11 cellular contexts compared by ENCODE assay signal in the genomic region with DNA sequence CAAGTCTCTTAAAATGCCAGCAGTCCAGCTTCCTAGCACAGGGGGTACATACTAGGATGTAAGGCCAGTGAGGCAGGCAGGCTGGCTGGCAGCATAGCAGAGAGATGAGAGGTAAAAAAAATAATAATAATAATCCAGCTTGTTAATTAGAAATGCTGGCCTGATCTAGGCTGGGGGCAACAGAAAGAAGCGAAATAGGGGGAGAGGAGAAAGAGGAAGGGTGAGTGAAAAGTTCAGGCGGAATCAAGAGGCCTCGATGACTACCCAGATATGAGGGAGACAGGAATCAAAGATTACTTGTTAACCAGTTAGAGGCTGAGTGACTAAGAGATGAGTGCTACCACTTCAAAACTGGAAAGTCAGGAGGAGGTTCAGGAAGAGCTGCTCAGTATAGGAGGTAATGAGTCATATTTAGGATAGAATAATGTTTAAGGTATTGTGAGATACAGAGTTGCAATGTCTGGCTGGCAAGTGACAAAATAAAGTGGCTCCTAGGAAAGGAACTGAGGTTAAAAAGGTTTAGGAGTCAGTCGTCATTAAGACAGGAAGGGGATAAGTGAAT. TPM values are rescaled to one million over a fixed set of nuclear protein-coding genes. Genes with fewer than 3 reads are reported as not detected.
A peak's percentile ranks its signal among the peaks of the same experiment; 100 is the strongest.
DNase-seq lines count a peak whose midpoint lies in the region; TF ChIP-seq lines count a peak whose summit lies in the region.
"Had no signal": no experiment of that assay in that cellular context is flagged by ENCODE, and none has a peak within 500 bp of the region (broad histone marks: within the 10 kb centered on the region; RNA-seq: fewer than 3 reads in every experiment).

No MANE protein-coding gene starts in this region.

- TF ChIP-seq CTCF in HFFc6 (IDR thresholded peaks at IDR 0.05) (no peak), Peyer's patch (IDR thresholded peaks at IDR 0.05) (no peak)

- peak overlapping the region; percentile 61 for H3K4me3 Mint-ChIP-seq in HFFc6
- H3K4me3 Mint-ChIP-seq in activated naive CD8-positive, alpha-beta T cell, result peak overlapping the region; percentile 63

- H3K27ac ChIP-seq in BLaER1 treated with 17β-estradiol and CSF1 and Interleukin-3, amounts not matched to agents 10 nM and 100 nM, result peak overlapping the region in 9 of 11 experiments; percentile 2 to 93 (median 18); a peak in 9 of 22 replicates
- no peak overlapping the region for H3K27ac ChIP-seq in Peyer's patch
- H3K27ac ChIP-seq: KMS-11 had no signal

- peak overlapping the region; percentile 89 for H3K27ac Mint-ChIP-seq in HFFc6
- peak overlapping the region; percentile 70 for H3K27ac Mint-ChIP-seq in activated naive CD8-positive, alpha-beta T cell

- no peak overlapping the region for H3K4me3 ChIP-seq in BLaER1 treated with 17β-estradiol and CSF1 and Interleukin-3, amounts not matched to agents 10 nM and 100 nM
- no peak overlapping the region for H3K4me3 ChIP-seq in Peyer's patch

- DNase-seq in HFFc6, result peak; percentile 89
- DNase-seq in kidney glomerular epithelial cell (lab: John Stamatoyannopoulos, UW), result peak; percentile 90
- no peak for DNase-seq in activated CD4-positive, CD25-positive, alpha-beta regulatory T cell treated with anti-CD3 and anti-CD28 coated beads, Interleukin-2, amount 50 U/mL, for 72 hours
- no peak for DNase-seq in Peyer's patch
- DNase-seq in activated effector memory CD4-positive, alpha-beta T cell treated with Interleukin-2 at 50 U/mL for 16 hours, result no peak
- DNase-seq in NCI-H1092 treated with DMSO at 0.1 percent for 48 hours (lab: John Stamatoyannopoulos, UW), result no peak
- DNase-seq: GOT3, T-helper 2 cell had no signal

- no peaks in the 10 kb centered on the region for H3K9me3 Mint-ChIP-seq in HFFc6
- no peaks in the 10 kb centered on the region for H3K9me3 Mint-ChIP-seq in activated naive CD8-positive, alpha-beta T cell (ENCODE audit: low read depth)

- H3K36me3 Mint-ChIP-seq in HFFc6 (ENCODE audit: low read depth), result no peaks in the 10 kb centered on the region; the same call in 1 of the 2 replicates
- H3K36me3 Mint-ChIP-seq in activated naive CD8-positive, alpha-beta T cell, result peaks cover 3% of the 10 kb centered on the region

- peaks cover 42 to 54% (median 46%) of the 10 kb centered on the region in 10 experiments for H3K4me1 ChIP-seq in BLaER1 treated with 17β-estradiol and CSF1 and Interleukin-3, amounts not matched to agents 10 nM and 100 nM
- H3K4me1 ChIP-seq in Peyer's patch, result peaks cover 0 to 25% (median 2%) of the 10 kb centered on the region in 4 donors

- TF ChIP-seq POLR2A in Peyer's patch (IDR thresholded peaks at IDR 0.05), result no peak

- H3K36me3 ChIP-seq in BLaER1 treated with 17β-estradiol and CSF1 and Interleukin-3, amounts not matched to agents 10 nM and 100 nM, result peaks cover 9 to 30% (median 16%) of the 10 kb centered on the region in 11 experiments
- H3K36me3 ChIP-seq in Peyer's patch, result peaks cover 0 to 9% (median 0%) of the 10 kb centered on the region in 3 donors

- H3K27me3 ChIP-seq in BLaER1 treated with 17β-estradiol and CSF1 and Interleukin-3, amounts not matched to agents 10 nM and 100 nM, result no peaks in the 10 kb centered on the region
- no peaks in the 10 kb centered on the region for H3K27me3 ChIP-seq in Peyer's patch

- peaks cover 65% of the 10 kb centered on the region for H3K4me1 Mint-ChIP-seq in HFFc6 (ENCODE audit: low read depth)
- H3K4me1 Mint-ChIP-seq in activated naive CD8-positive, alpha-beta T cell (ENCODE audit: low read depth), result peaks cover 62% of the 10 kb centered on the region

- peak overlapping the region in 7 of 11 experiments; percentile 20 to 91 (median 81); a peak in 11 of 22 replicates for H3K4me2 ChIP-seq in BLaER1 treated with 17β-estradiol and CSF1 and Interleukin-3, amounts not matched to agents 10 nM and 100 nM

- no peaks in the 10 kb centered on the region; a peak in 1 of 22 replicates for H4K20me1 ChIP-seq in BLaER1 treated with 17β-estradiol and CSF1 and Interleukin-3, amounts not matched to agents 10 nM and 100 nM

- no peaks in the 10 kb centered on the region for H3K9me3 ChIP-seq in BLaER1 treated with 17β-estradiol and CSF1 and Interleukin-3, amounts not matched to agents 10 nM and 100 nM (replicated peaks in 1 of 11)
- no peaks in the 10 kb centered on the region for H3K9me3 ChIP-seq in Peyer's patch

- H3K27me3 Mint-ChIP-seq in HFFc6 (ENCODE audit: insufficient read depth), result no peaks in the 10 kb centered on the region
- H3K27me3 Mint-ChIP-seq in activated naive CD8-positive, alpha-beta T cell, result no peaks in the 10 kb centered on the region

- H3K9ac ChIP-seq in BLaER1 treated with 17β-estradiol and CSF1 and Interleukin-3, amounts not matched to agents 10 nM and 100 nM, result peak overlapping the region in 6 of 11 experiments; percentile 3 to 28 (median 10); a peak in 3 of 22 replicates
- H3K9ac ChIP-seq: KMS-11 had no signal

RNA-seq across cellular contexts. Expression of gene ALKBH8, which starts 2.8 kb away (rescaled TPM):
- 1 to 10 TPM; 5.6 to 9.6 (median 7.1) TPM for total RNA-seq in HFFc6 (2021; fragmentation: NEBNext Ultra II Directional; extraction: Animal tissue kit (Norgen Biotek cat#: 25700))
- 10 to 100 TPM in 1 of 4 donors, 1 to 10 TPM in 3; 1.8 to 15.7 (median 4.8) TPM for total RNA-seq in Peyer's patch

RNA-seq across cellular contexts. Expression of gene ELMOD1, which starts 28.2 kb away (rescaled TPM):
- under 1 TPM; 0.19 to 0.30 (median 0.24) TPM for total RNA-seq in HFFc6 (2021; fragmentation: NEBNext Ultra II Directional; extraction: Animal tissue kit (Norgen Biotek cat#: 25700))
- total RNA-seq in Peyer's patch, result not detected

Comparison
In these comparisons a context has a peak if more than half of its experiments do, and no peak if none do; other contexts are left out.
1. H3K27ac ChIP-seq: peak in BLaER1 treated with 17β-estradiol and CSF1 and Interleukin-3, amounts not matched to agents 10 nM and 100 nM (9 of 11); none in Peyer's patch (0 of 4).
2. DNase-seq: peak in HFFc6 (single experiment) and kidney glomerular epithelial cell (single experiment); none in activated CD4-positive, CD25-positive, alpha-beta regulatory T cell treated with anti-CD3 and anti-CD28 coated beads, Interleukin-2, amount 50 U/mL, for 72 hours (single experiment), Peyer's patch (0 of 3), activated effector memory CD4-positive, alpha-beta T cell treated with Interleukin-2 at 50 U/mL for 16 hours (single experiment) and NCI-H1092 treated with DMSO at 0.1 percent for 48 hours (single experiment).